10 cellular contexts compared by ENCODE assay signal in genomic region chr13:39776439-39776838, GRCh38.
DNase-seq lines count a peak whose midpoint lies in the region; ATAC-seq and TF ChIP-seq lines count a peak whose summit lies in the region.
"Had no signal": no experiment of that assay in that cellular context is flagged by ENCODE, and none has a peak within 500 bp of the region (broad histone marks: within the 10 kb centered on the region; RNA-seq: fewer than 3 reads in every experiment).

No MANE protein-coding gene starts in this region.

- no peaks in the 10 kb centered on the region for H3K27me3 Mint-ChIP-seq in mesothelial cell of epicardium (ENCODE audit: low read depth)
- H3K27me3 Mint-ChIP-seq: CD4-positive, CD25-positive, alpha-beta regulatory T cell had no signal

- H3K4me1 ChIP-seq in aorta (ENCODE audit: control insufficient read depth in 1 of 2, insufficient read depth in 2 of 2, low read length in 2 of 2): no peaks in the 10 kb centered on the region

- WGBS in aorta, 2 donors: 57 to 59% methylated on average over 3 of the region's 3 CpGs

- peak in 1 of 2 donors; percentile 28 for DNase-seq in activated naive CD4-positive, alpha-beta T cell treated with anti-CD3 and anti-CD28 coated beads, Interleukin-2, amount 50 U/mL, for 72 hours (ENCODE audit: low spot score in 2 of 2)
- no peak for DNase-seq in activated naive CD4-positive, alpha-beta T cell (lab: John Stamatoyannopoulos, UW)
- DNase-seq in cardiac fibroblast (ENCODE audit: low read depth in 2 of 2) (peak; percentile 60 to 95), aorta (no peak), mesothelial cell of epicardium (ENCODE audit: low spot score in 2 of 2, unreplicated experiment in 2 of 2) (no peak)
- DNase-seq in stimulated activated naive CD8-positive, alpha-beta T cell treated with anti-CD3 and anti-CD28 coated beads, Interleukin-15, Interleukin-2, amounts not matched to agents 100 U/mL and 50 U/mL, for 24 hours: no peak

- no peak overlapping the region for H3K4me3 Mint-ChIP-seq in mesothelial cell of epicardium
- H3K4me3 Mint-ChIP-seq: CD4-positive, CD25-positive, alpha-beta regulatory T cell had no signal

- H3K36me3 ChIP-seq in aorta (ENCODE audit: control insufficient read depth in 1 of 2, insufficient read depth in 2 of 2, low read length in 1 of 2): no peaks in the 10 kb centered on the region

- peaks cover 0 to 31% of the 10 kb centered on the region in 2 donors for H3K36me3 Mint-ChIP-seq in activated naive CD4-positive, alpha-beta T cell treated with anti-CD3 and anti-CD28 coated beads, Interleukin-2, amount 50 U/mL, for 72 hours
- peaks cover 3% of the 10 kb centered on the region for H3K36me3 Mint-ChIP-seq in mesothelial cell of epicardium

- ATAC-seq in activated naive CD4-positive, alpha-beta T cell treated with anti-CD3 and anti-CD28 coated beads, Interleukin-2, amount 50 U/mL, for 72 hours: peak; percentile 76 to 77
- peak; percentile 50 for ATAC-seq in HG03108 (IDR thresholded peaks at IDR 0.05; ENCODE audit: unreplicated experiment)
- ATAC-seq in stimulated activated naive CD8-positive, alpha-beta T cell treated with anti-CD3 and anti-CD28 coated beads, Interleukin-15, Interleukin-2, amounts not matched to agents 100 U/mL and 50 U/mL, for 24 hours: peak; percentile 77
- ATAC-seq in aorta (ENCODE audit: low FRiP score): no peak
- ATAC-seq in GM18519 (IDR thresholded peaks at IDR 0.05; ENCODE audit: low FRiP score, unreplicated experiment): no peak

- peaks cover 0 to 22% of the 10 kb centered on the region in 2 donors for H3K9me3 Mint-ChIP-seq in activated naive CD4-positive, alpha-beta T cell treated with anti-CD3 and anti-CD28 coated beads, Interleukin-2, amount 50 U/mL, for 72 hours
- H3K9me3 Mint-ChIP-seq in mesothelial cell of epicardium: peaks cover 10% of the 10 kb centered on the region

- intact Hi-C loops in aorta (cut with DNase I): no loop called here

- peak overlapping the region; percentile 96 to 97 for H3K27ac Mint-ChIP-seq in activated naive CD4-positive, alpha-beta T cell treated with anti-CD3 and anti-CD28 coated beads, Interleukin-2, amount 50 U/mL, for 72 hours
- no peak overlapping the region for H3K27ac Mint-ChIP-seq in mesothelial cell of epicardium

- no peaks in the 10 kb centered on the region for H3K9me3 ChIP-seq in aorta (ENCODE audit: control insufficient read depth, low read length)

- peaks cover 3% of the 10 kb centered on the region for H3K4me1 Mint-ChIP-seq in mesothelial cell of epicardium

- no peak overlapping the region for H3K27ac ChIP-seq in aorta (ENCODE audit: low read depth in 1 of 2, low read length in 2 of 2)

- no peaks in the 10 kb centered on the region for H3K27me3 ChIP-seq in aorta (ENCODE audit: control insufficient read depth in 1 of 2, insufficient read depth in 2 of 2, low read length in 1 of 2)

- TF ChIP-seq CTCF in cardiac fibroblast (IDR thresholded peaks at IDR 0.05; ENCODE audit: low read depth, low read length) (no peak), mesothelial cell of epicardium (IDR thresholded peaks at IDR 0.05; ENCODE audit: unreplicated experiment) (no peak)

- H3K4me3 ChIP-seq in cardiac fibroblast (replicated peaks in 1 of 2; ENCODE audit: low read depth in 2 of 2, low read length in 2 of 2): no peak overlapping the region
- H3K4me3 ChIP-seq in aorta (ENCODE audit: low read length in 2 of 2): no peak overlapping the region
- H3K4me3 ChIP-seq: lung had no signal

Comparison
In these comparisons a context has a peak if more than half of its experiments do, and no peak if none do; other contexts are left out.
1. ATAC-seq: peak in activated naive CD4-positive, alpha-beta T cell treated with anti-CD3 and anti-CD28 coated beads, Interleukin-2, amount 50 U/mL, for 72 hours (2 of 2), HG03108 (single experiment) and stimulated activated naive CD8-positive, alpha-beta T cell treated with anti-CD3 and anti-CD28 coated beads, Interleukin-15, Interleukin-2, amounts not matched to agents 100 U/mL and 50 U/mL, for 24 hours (single experiment); none in aorta (single experiment) and GM18519 (single experiment).
2. DNase-seq: peak in cardiac fibroblast (2 of 2); none in activated naive CD4-positive, alpha-beta T cell (0 of 4), stimulated activated naive CD8-positive, alpha-beta T cell treated with anti-CD3 and anti-CD28 coated beads, Interleukin-15, Interleukin-2, amounts not matched to agents 100 U/mL and 50 U/mL, for 24 hours (single experiment), aorta (0 of 2) and mesothelial cell of epicardium (0 of 2).